In genomic region chr1:226938903-226939438, GRCh38 we compare ENCODE assay signal across 8 cellular contexts. TPM values are rescaled to one million over a fixed set of nuclear protein-coding genes. Genes with fewer than 3 reads are reported as not detected.
DNase-seq lines count a peak whose midpoint lies in the region; ATAC-seq and TF ChIP-seq lines count a peak whose summit lies in the region.

No MANE protein-coding gene starts in this region.

- DNase-seq in A673 (ENCODE audit: low spot score): no peak
- DNase-seq in GM12864 (ENCODE audit: low read depth): peak; percentile 27
- DNase-seq in SKM-1 (lab: John Stamatoyannopoulos, UW; ENCODE audit: unreplicated experiment): peak; percentile 81
- no peak for DNase-seq in esophagus muscularis mucosa (ENCODE audit: extremely low spot score)
- DNase-seq in NCI-H2196 treated with DMSO at 0.1 percent for 48 hours (lab: John Stamatoyannopoulos, UW; ENCODE audit: unreplicated experiment): no peak

- H3K4me3 ChIP-seq in A673 (ENCODE audit: low read depth, low read length, poor library complexity, severe bottlenecking) (peak overlapping the region; percentile 61), GM12864 (ENCODE audit: low read depth, low read length) (peak overlapping the region; percentile 71), esophagus muscularis mucosa (peak overlapping the region; percentile 69 to 92 (median 84)), neutrophil (ENCODE audit: low read depth in 1 of 2, low read length in 1 of 2) (peak overlapping the region; percentile 75 to 76)

- POLR2A ChIA-PET in A673 (lab: Charles Lee; ENCODE audit: low non-redundant PET): no interaction called here

- ATAC-seq in GM21526 (IDR thresholded peaks at IDR 0.05; ENCODE audit: low FRiP score, unreplicated experiment) (no peak), HG03354 (IDR thresholded peaks at IDR 0.05; ENCODE audit: poor library complexity, severe bottlenecking, unreplicated experiment) (no peak)

- TF ChIP-seq POLR2A in esophagus muscularis mucosa (IDR thresholded peaks at IDR 0.05; ENCODE audit: low read depth): no peak

- H3K4me1 ChIP-seq in A673 (ENCODE audit: insufficient read depth, low read length, poor library complexity, severe bottlenecking): peaks cover 12% of the 10 kb centered on the region
- peaks cover 27 to 48% (median 47%) of the 10 kb centered on the region in 4 donors for H3K4me1 ChIP-seq in esophagus muscularis mucosa
- H3K4me1 ChIP-seq in neutrophil (ENCODE audit: control insufficient read depth in 1 of 2, insufficient read depth in 1 of 2, low read depth in 1 of 2, low read length in 1 of 2): peaks cover 23 to 25% of the 10 kb centered on the region in 2 experiments

- H3K36me3 ChIP-seq in A673 (ENCODE audit: insufficient read depth, low read length, poor library complexity, severe bottlenecking) (no peaks in the 10 kb centered on the region), esophagus muscularis mucosa (no peaks in the 10 kb centered on the region), neutrophil (no peaks in the 10 kb centered on the region)

- CTCF ChIA-PET in A673 (lab: Charles Lee): no interaction called here

- H3K27ac ChIP-seq in A673 (ENCODE audit: low read depth, low read length, poor library complexity, severe bottlenecking) (peak overlapping the region; percentile 90), esophagus muscularis mucosa (replicated peaks in 1 of 4) (peak overlapping the region; percentile 93 to 99 (median 98)), neutrophil (peak overlapping the region; percentile 98)

- intact Hi-C loops in A673 (cut with micrococcal nuclease; ENCODE audit: unreplicated experiment) (loop anchor here (5.0 kb wide), 1 partner anchor 202 kb away; the partner anchor contains the start of gene ITPKB), esophagus muscularis mucosa (cut with DNase I) (no loop called here)

- 10% methylated on average over 12 of the region's 12 CpGs for WGBS in esophagus muscularis mucosa

- TSS peak; percentile 82 for BruUV-seq in A673 (replicated peaks; lab: Mats Ljungman, UMichigan)

- TF ChIP-seq CTCF in A673 (conservative IDR thresholded peaks at IDR 0.05; ENCODE audit: low read depth, low read length) (no peak), GM12864 (IDR thresholded peaks at IDR 0.05; ENCODE audit: low read depth, low read length, missing control alignments) (no peak), esophagus muscularis mucosa (IDR thresholded peaks at IDR 0.05) (no peak), neutrophil (IDR thresholded peaks at IDR 0.05) (no peak)

- H3K27me3 ChIP-seq in A673 (replicated peaks; ENCODE audit: insufficient read depth, low read depth, low read length, poor library complexity) (no peaks in the 10 kb centered on the region), esophagus muscularis mucosa (no peaks in the 10 kb centered on the region), neutrophil (no peaks in the 10 kb centered on the region)

- peaks cover 10% of the 10 kb centered on the region for H3K9me3 ChIP-seq in A673 (ENCODE audit: low read depth, low read length, poor library complexity, severe bottlenecking)
- peaks cover 0 to 11% (median 9%) of the 10 kb centered on the region in 4 donors for H3K9me3 ChIP-seq in esophagus muscularis mucosa
- H3K9me3 ChIP-seq in neutrophil: no peaks in the 10 kb centered on the region

- TF ChIP-seq EP300 in esophagus muscularis mucosa (IDR thresholded peaks at IDR 0.05): no peak

RNA-seq across cellular contexts. Expression of gene COQ8A, which starts 1.1 kb away (rescaled TPM):
- total RNA-seq in A673 (2021) (7.7 and 10.0 TPM in 2 replicates), esophagus muscularis mucosa (100 to 1,000 TPM in 1 of 4 donors, 10 to 100 TPM in 3; 73.1 to 118 (median 80.9) TPM)

Comparison
In these comparisons a context has a peak if more than half of its experiments do, and no peak if none do; other contexts are left out.
1. DNase-seq: peak in GM12864 (single experiment) and SKM-1 (single experiment); none in A673 (single experiment), esophagus muscularis mucosa (single experiment) and NCI-H2196 treated with DMSO at 0.1 percent for 48 hours (single experiment).
2. Peak in every context shown above with its lines, with median percentiles within 50 percentile points of each other: H3K27ac ChIP-seq and H3K4me3 ChIP-seq.